In the genomic region with DNA sequence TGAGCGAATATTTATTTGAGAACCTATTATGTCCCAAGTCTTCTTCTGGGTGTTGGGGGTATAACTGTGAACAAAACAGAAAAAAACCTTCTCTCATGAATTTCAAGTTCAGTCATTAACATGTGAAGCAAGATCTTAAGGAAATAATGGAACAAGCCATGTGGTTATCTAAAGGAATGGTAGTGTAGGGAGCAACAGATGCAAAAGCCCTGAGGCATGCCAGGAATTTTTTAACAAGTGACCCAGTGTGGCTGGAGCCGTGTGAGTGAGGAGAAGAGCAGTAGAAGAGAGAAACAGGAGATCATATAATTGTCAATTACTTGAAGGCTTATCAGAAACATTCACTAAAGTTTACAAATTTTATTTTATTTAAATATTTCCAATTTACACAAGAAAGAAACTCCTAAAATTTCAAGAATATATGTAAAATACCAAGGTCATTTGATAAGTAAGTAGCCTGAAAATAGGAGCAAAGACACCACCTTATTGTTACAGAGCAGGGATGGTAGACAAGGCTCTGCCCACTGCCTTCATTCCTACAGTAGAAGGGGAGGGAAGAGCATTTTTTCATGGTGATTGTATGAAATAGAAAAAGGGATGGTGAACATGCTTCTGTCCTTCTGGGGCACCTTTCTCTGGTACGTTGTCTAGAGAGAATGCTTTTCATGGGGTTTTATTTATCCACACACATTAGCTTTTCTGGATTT, we compare ENCODE assay signal across 22 cellular contexts.
DNase-seq lines count a peak whose midpoint lies in the region; ATAC-seq, FAIRE-seq and TF ChIP-seq lines count a peak whose summit lies in the region.
"Had no signal": no experiment of that assay in that cellular context is flagged by ENCODE, and none has a peak within 500 bp of the region (broad histone marks: within the 10 kb centered on the region; RNA-seq: fewer than 3 reads in every experiment).

No MANE protein-coding gene starts in this region.

- no peaks in the 10 kb centered on the region for H3K27me3 Mint-ChIP-seq in activated CD8-positive, alpha-beta T cell treated with anti-CD3 and anti-CD28 coated beads for 36 hours

- no peak for TF ChIP-seq RAD21 in H1 (IDR thresholded peaks at IDR 0.05 in 1 of 2, conservative IDR thresholded peaks at IDR 0.05 in 1 of 2; ENCODE audit: low read depth in 2 of 2, low read length in 2 of 2)

- H3K27ac ChIP-seq in HUES6 (ENCODE audit: low read depth, low read length) (peak overlapping the region; percentile 66), H1 (ENCODE audit: low read depth, low read length) (peak overlapping the region; percentile 46; the same call in 1 of the 2 replicates), dorsolateral prefrontal cortex (no peak overlapping the region)
- H3K27ac ChIP-seq: 22Rv1, PC-9, RWPE1 had no signal

- H4K8ac ChIP-seq in H1 (ENCODE audit: extremely low read depth, insufficient read depth, low read length) = no peak overlapping the region

- peak overlapping the region; percentile 92; the same call in 1 of the 2 replicates for H2AFZ ChIP-seq in H1 (ENCODE audit: low read length)
- H2AFZ ChIP-seq: PC-9 had no signal

- no peak overlapping the region for H3K4me3 Mint-ChIP-seq in activated CD8-positive, alpha-beta T cell treated with anti-CD3 and anti-CD28 coated beads for 36 hours
- H3K4me3 Mint-ChIP-seq: CD14-positive monocyte had no signal

- 0 out of 2 replicates have a peak overlapping the region, but pooled peaks have one; percentile 27 for H2BK20ac ChIP-seq in H1 (ENCODE audit: low read length)

- H3K36me3 Mint-ChIP-seq in activated CD8-positive, alpha-beta T cell treated with anti-CD3 and anti-CD28 coated beads for 36 hours (ENCODE audit: low read depth) = no peaks in the 10 kb centered on the region
- H3K36me3 Mint-ChIP-seq: CD14-positive monocyte had no signal

- DNase-seq in EH (ENCODE audit: low read depth) (peak; percentile 1), H1 (ENCODE audit: low read depth in 1 of 2, low spot score in 2 of 2) (peak in 1 of 2 experiments; percentile 47), iPS-NIHi7 (ENCODE audit: extremely low spot score) (peak; percentile 14), dorsolateral prefrontal cortex (no peak), NCI-H2107 (lab: John Stamatoyannopoulos, UW) (no peak)
- no peak for DNase-seq in activated CD8-positive, alpha-beta T cell treated with anti-CD3 and anti-CD28 coated beads for 36 hours
- DNase-seq: DND-41, GF-D8, KBM-7, NCI-H1105 treated with DMSO at 0.1 percent for 48 hours, NCI-H1694 treated with DMSO at 0.1 percent for 48 hours, NCI-H345, NCI-H524 treated with DMSO at 0.1 percent for 48 hours, PC-9, SIG-M5, T-helper 1 cell had no signal

- H3K27me3 ChIP-seq in HUES6 (ENCODE audit: control insufficient read depth, insufficient read depth, low read length) (no peaks in the 10 kb centered on the region), H1 (replicated peaks in 1 of 4; ENCODE audit: control insufficient read depth in 3 of 4, extremely low read depth in 1 of 4, insufficient read depth in 3 of 4, low read length in 3 of 4) (no peaks in the 10 kb centered on the region), dorsolateral prefrontal cortex (no peaks in the 10 kb centered on the region)

- peak overlapping the region; percentile 29 to 36; a peak in 2 of 4 replicates for H3K4me2 ChIP-seq in H1 (ENCODE audit: insufficient read depth in 1 of 2, low read depth in 2 of 2, low read length in 2 of 2)
- H3K4me2 ChIP-seq: PC-9 had no signal

- TF ChIP-seq CTCF in H1 (IDR thresholded peaks at IDR 0.05; ENCODE audit: control extremely low read depth in 1 of 3, insufficient read depth in 1 of 3, low read depth in 1 of 3, low read length in 3 of 3) (no peak), dorsolateral prefrontal cortex (IDR thresholded peaks at IDR 0.05 in 54 of 56, conservative IDR thresholded peaks at IDR 0.05 in 2 of 56; ENCODE audit: low read depth in 1 of 56, partially characterized antibody in 56 of 56) (no peak)
- TF ChIP-seq CTCF in activated CD8-positive, alpha-beta T cell treated with anti-CD3 and anti-CD28 coated beads for 36 hours (IDR thresholded peaks at IDR 0.05) = no peak

- no peak overlapping the region for H3K9ac ChIP-seq in HUES6 (ENCODE audit: low read length)
- no peak overlapping the region for H3K9ac ChIP-seq in H1 (replicated peaks in 1 of 4; ENCODE audit: extremely low read depth in 1 of 4, low read depth in 3 of 4, low read length in 3 of 4)

- H4K5ac ChIP-seq in H1 (ENCODE audit: insufficient read length, low read depth, low read length) = peak overlapping the region; percentile 87

- no peak overlapping the region for H3K4ac ChIP-seq in H1 (replicated peaks; ENCODE audit: insufficient read length, low read depth, low read length)

- H3K4me3 ChIP-seq in HUES6 (ENCODE audit: low read depth, low read length) (no peak overlapping the region), H1 (ENCODE audit: extremely low read depth in 1 of 4, insufficient read depth in 2 of 4, low read depth in 3 of 4, low read length in 4 of 4) (no peak overlapping the region), dorsolateral prefrontal cortex (no peak overlapping the region)
- H3K4me3 ChIP-seq: PC-9 had no signal

- POLR2A ChIA-PET in H1 (lab: Charles Lee; ENCODE audit: partially characterized antibody) = no interaction called here
- POLR2A ChIA-PET in activated CD8-positive, alpha-beta T cell treated with anti-CD3 and anti-CD28 coated beads for 36 hours (lab: Charles Lee) = no interaction called here

- H2BK120ac ChIP-seq in H1 (replicated peaks; ENCODE audit: low read depth, low read length) = no peak overlapping the region

- peak; percentile 32 for FAIRE-seq in H1 (lab: Jason Lieb, UNC)
- FAIRE-seq: HepG2 had no signal

- H4K20me1 ChIP-seq in H1 (replicated peaks in 1 of 2; ENCODE audit: control insufficient read depth in 1 of 2, insufficient read depth in 2 of 2, low read length in 2 of 2) = no peaks in the 10 kb centered on the region

- H3K36me3 ChIP-seq in HUES6 (ENCODE audit: control insufficient read depth, insufficient read depth, low read length) (no peaks in the 10 kb centered on the region), H1 (ENCODE audit: control insufficient read depth in 2 of 4, insufficient read depth in 4 of 4, low read length in 3 of 4) (no peaks in the 10 kb centered on the region)

- WGBS in H1 (ENCODE audit: extremely low coverage in 1 of 2, insufficient coverage in 1 of 2, insufficient read length in 1 of 2, insufficient replicate concordance in 2 of 2, low coverage in 1 of 2, low lambda C conversion rate in 2 of 2, missing lambda C conversion rate in 1 of 2), 2 experiments = 41% methylated on average over 3 of the region's 3 CpGs; no CpG with 5 or more reads in 1 of the 2 experiments

- peak overlapping the region; percentile 80 for H3K14ac ChIP-seq in H1 (ENCODE audit: insufficient read length)

- no peak for TF ChIP-seq POLR2A in H1 (IDR thresholded peaks at IDR 0.05; ENCODE audit: control extremely low read depth in 1 of 2, low read depth in 2 of 2, low read length in 2 of 2)

- peak overlapping the region; percentile 41; the same call in 1 of the 2 replicates for H3K18ac ChIP-seq in H1 (ENCODE audit: extremely low read depth, low read length)

- H2BK12ac ChIP-seq in H1 (ENCODE audit: low read depth, low read length) = no peak overlapping the region

- no peak overlapping the region for H3K27ac Mint-ChIP-seq in activated CD8-positive, alpha-beta T cell treated with anti-CD3 and anti-CD28 coated beads for 36 hours
- H3K27ac Mint-ChIP-seq: CD14-positive monocyte had no signal

- H3K4me1 ChIP-seq in HUES6 (ENCODE audit: control insufficient read depth, insufficient read depth, low read length) = peaks cover 14% of the 10 kb centered on the region
- peaks cover 0 to 4% (median 2%) of the 10 kb centered on the region in 4 experiments; a peak in 4 of 7 replicates for H3K4me1 ChIP-seq in H1 (replicated peaks in 1 of 4; ENCODE audit: control insufficient read depth in 3 of 4, insufficient read depth in 4 of 4, low read length in 3 of 4)

- H3K23ac ChIP-seq in H1 (ENCODE audit: insufficient read length) = no peak overlapping the region

- no peak overlapping the region for H4K91ac ChIP-seq in H1 (replicated peaks; ENCODE audit: insufficient read length, low read length)

- H2AK5ac ChIP-seq in H1 (ENCODE audit: low read depth, low read length) = no peak overlapping the region

- no peak overlapping the region for H2BK15ac ChIP-seq in H1 (ENCODE audit: low read length)

- no peaks in the 10 kb centered on the region for H3K79me2 ChIP-seq in H1 (ENCODE audit: control insufficient read depth in 1 of 2, insufficient read depth in 2 of 2, low read length in 2 of 2)

- H3K9me3 Mint-ChIP-seq in activated CD8-positive, alpha-beta T cell treated with anti-CD3 and anti-CD28 coated beads for 36 hours = peaks cover 10% of the 10 kb centered on the region

- H3K9me3 ChIP-seq in HUES6 (ENCODE audit: control insufficient read depth, insufficient read depth, low read depth, low read length) (peaks cover 3% of the 10 kb centered on the region; the same call in 1 of the 2 replicates), H1 (ENCODE audit: insufficient read depth in 2 of 2, low read depth in 1 of 2, low read length in 1 of 2) (no peaks in the 10 kb centered on the region; a peak in 1 of 4 replicates)

- H3K23me2 ChIP-seq in H1 (ENCODE audit: low read depth, low read length) = no peaks in the 10 kb centered on the region

- H3K4me1 Mint-ChIP-seq in activated CD8-positive, alpha-beta T cell treated with anti-CD3 and anti-CD28 coated beads for 36 hours (ENCODE audit: low read depth) = no peaks in the 10 kb centered on the region
- H3K4me1 Mint-ChIP-seq: CD14-positive monocyte had no signal

- H2BK5ac ChIP-seq in H1 (ENCODE audit: low read depth, low read length) = peak overlapping the region; percentile 7; the same call in 1 of the 2 replicates

- intact Hi-C loops in dorsolateral prefrontal cortex (cut with DNase I) = no loop called here
- intact Hi-C loops in activated CD8-positive, alpha-beta T cell treated with anti-CD3 and anti-CD28 coated beads for 36 hours (cut with micrococcal nuclease) = no loop called here

- CTCF ChIA-PET in H1 (lab: Charles Lee; ENCODE audit: partially characterized antibody) = no interaction called here
- CTCF ChIA-PET in activated CD8-positive, alpha-beta T cell treated with anti-CD3 and anti-CD28 coated beads for 36 hours (lab: Charles Lee) = no interaction called here

- ATAC-seq in HG02798 (IDR thresholded peaks at IDR 0.05; ENCODE audit: poor library complexity, unreplicated experiment) = no peak
- ATAC-seq in activated CD8-positive, alpha-beta T cell treated with anti-CD3 and anti-CD28 coated beads for 36 hours = no peak
- ATAC-seq: HepG2 had no signal

- no peak overlapping the region for H3K56ac ChIP-seq in H1 (replicated peaks; ENCODE audit: insufficient read length, low read depth, low read length)

- no peak for TF ChIP-seq EP300 in H1 (IDR thresholded peaks at IDR 0.05; ENCODE audit: borderline replicate concordance in 1 of 2, low read depth in 2 of 2, low read length in 2 of 2)

- H3K79me1 ChIP-seq in H1 (ENCODE audit: low read depth, low read length) = no peaks in the 10 kb centered on the region

TF ChIP-seq in H1, 55 proteins besides CTCF, POLR2A, EP300 and RAD21 (continues in another document):
- TF ChIP-seq CHD2 (IDR thresholded peaks at IDR 0.05; ENCODE audit: low read length) (no peak), TCF12 (IDR thresholded peaks at IDR 0.05; ENCODE audit: low read depth, low read length) (0 out of 2 replicates have a peak, but pooled peaks have one; percentile 20), TBP (IDR thresholded peaks at IDR 0.05; ENCODE audit: low read depth, low read length) (no peak), SP1 (IDR thresholded peaks at IDR 0.05; ENCODE audit: low read depth, low read length) (peak; percentile 52; the same call in 1 of the 2 replicates)

Comparison
In these comparisons a context has a peak if more than half of its experiments do, and no peak if none do; other contexts are left out.
1. DNase-seq: peak in EH (single experiment) and iPS-NIHi7 (single experiment); none in dorsolateral prefrontal cortex (0 of 10), activated CD8-positive, alpha-beta T cell treated with anti-CD3 and anti-CD28 coated beads for 36 hours (single experiment) and NCI-H2107 (single experiment).
2. H3K27ac ChIP-seq: peak in HUES6 (single experiment) and H1 (single experiment); none in dorsolateral prefrontal cortex (0 of 59).